In genomic region chr17:42679492-42680330, GRCh38 we compare ENCODE assay signal across 1 cellular context.
TF ChIP-seq lines count a peak whose summit lies in the region.

No MANE protein-coding gene starts in this region.

TF ChIP-seq in HepG2, 621 proteins besides CTCF, POLR2A, EP300 and RAD21 (continues in another document):
- TF ChIP-seq ZHX1 (CRISPR knock-in tag; IDR thresholded peaks at IDR 0.05; ENCODE audit: low read depth) (peak; percentile 79; the same call in 1 of the 2 replicates), ZNF883 (CRISPR knock-in tag; IDR thresholded peaks at IDR 0.05; ENCODE audit: not compliant biosample characterization) (no peak), ZNF432 (CRISPR knock-in tag; IDR thresholded peaks at IDR 0.05; ENCODE audit: borderline replicate concordance) (no peak), HNF1B (CRISPR knock-in tag; IDR thresholded peaks at IDR 0.05) (no peak), WIZ (CRISPR knock-in tag; IDR thresholded peaks at IDR 0.05) (0 out of 2 replicates have a peak, but pooled peaks have one; percentile 49), ZNF768 (CRISPR knock-in tag; IDR thresholded peaks at IDR 0.05) (peak; percentile 30; the same call in 1 of the 2 replicates), PPARG (CRISPR knock-in tag; conservative IDR thresholded peaks at IDR 0.05) (no peak), NR2C2 (CRISPR knock-in tag; IDR thresholded peaks at IDR 0.05; ENCODE audit: borderline replicate concordance) (no peak), ZNF589 (CRISPR knock-in tag; conservative IDR thresholded peaks at IDR 0.05) (no peak), HNRNPH1 (optimal IDR thresholded peaks at IDR 0.05; ENCODE audit: low read depth, low read length) (no peak), KDM2A (CRISPR knock-in tag; IDR thresholded peaks at IDR 0.05; ENCODE audit: borderline replicate concordance, low read depth) (0 out of 2 replicates have a peak, but pooled peaks have one; percentile 5), SP140L (CRISPR knock-in tag; IDR thresholded peaks at IDR 0.05; ENCODE audit: borderline replicate concordance) (no peak), BRCA1 (CRISPR knock-in tag; IDR thresholded peaks at IDR 0.05) (no peak), TEAD3 (CRISPR knock-in tag; optimal IDR thresholded peaks at IDR 0.05; ENCODE audit: borderline replicate concordance) (peak; percentile 22), ZBTB1 (CRISPR knock-in tag; IDR thresholded peaks at IDR 0.05; ENCODE audit: borderline replicate concordance) (no peak), ARHGAP35 (CRISPR knock-in tag; IDR thresholded peaks at IDR 0.05; ENCODE audit: borderline replicate concordance) (no peak), ZSCAN25 (CRISPR knock-in tag; IDR thresholded peaks at IDR 0.05) (no peak), ZNF101 (CRISPR knock-in tag; IDR thresholded peaks at IDR 0.05; ENCODE audit: borderline replicate concordance, low read depth) (no peak), SPEN (CRISPR knock-in tag; IDR thresholded peaks at IDR 0.05; ENCODE audit: low read depth) (no peak), ZBTB38 (CRISPR knock-in tag; IDR thresholded peaks at IDR 0.05) (peak; percentile 100), MTA1 (CRISPR knock-in tag; IDR thresholded peaks at IDR 0.05; ENCODE audit: borderline replicate concordance) (0 out of 2 replicates have a peak, but pooled peaks have one; percentile 1), SIX4 (CRISPR knock-in tag; IDR thresholded peaks at IDR 0.05) (no peak), HIVEP1 (CRISPR knock-in tag; IDR thresholded peaks at IDR 0.05) (no peak), ZNF570 (CRISPR knock-in tag; IDR thresholded peaks at IDR 0.05; ENCODE audit: borderline replicate concordance) (no peak), SETDB1 (CRISPR knock-in tag; IDR thresholded peaks at IDR 0.05; ENCODE audit: borderline replicate concordance) (no peak), ZFP90 (CRISPR knock-in tag; IDR thresholded peaks at IDR 0.05; ENCODE audit: borderline replicate concordance) (no peak), CHCHD3 (CRISPR knock-in tag; IDR thresholded peaks at IDR 0.05) (no peak), ZNF710 (CRISPR knock-in tag; IDR thresholded peaks at IDR 0.05; ENCODE audit: borderline replicate concordance) (no peak), SIX1 (CRISPR knock-in tag; IDR thresholded peaks at IDR 0.05; ENCODE audit: borderline replicate concordance) (no peak), RXRB (CRISPR knock-in tag; IDR thresholded peaks at IDR 0.05; ENCODE audit: borderline replicate concordance) (no peak), ZGPAT (CRISPR knock-in tag; IDR thresholded peaks at IDR 0.05) (no peak), ZMAT3 (CRISPR knock-in tag; conservative IDR thresholded peaks at IDR 0.05) (no peak), CEBPZ (IDR thresholded peaks at IDR 0.05; ENCODE audit: low read length) (no peak), FOXA3 (CRISPR knock-in tag; IDR thresholded peaks at IDR 0.05) (no peak), ZNF441 (CRISPR knock-in tag; IDR thresholded peaks at IDR 0.05; ENCODE audit: borderline replicate concordance) (no peak), ZNF577 (CRISPR knock-in tag; IDR thresholded peaks at IDR 0.05; ENCODE audit: borderline replicate concordance, low read depth) (no peak), RBFOX2 (IDR thresholded peaks at IDR 0.05; ENCODE audit: low read depth, low read length) (0 out of 2 replicates have a peak, but pooled peaks have one; percentile 29), CENPBD1 (CRISPR knock-in tag; IDR thresholded peaks at IDR 0.05; ENCODE audit: borderline replicate concordance, low read depth) (no peak), DBP (CRISPR knock-in tag; IDR thresholded peaks at IDR 0.05; ENCODE audit: not compliant biosample characterization) (no peak), AGO2 (optimal IDR thresholded peaks at IDR 0.05; ENCODE audit: low read depth, low read length) (peak; percentile 30), EHMT2 (IDR thresholded peaks at IDR 0.05; ENCODE audit: borderline replicate concordance, low read depth, low read length) (no peak), ZNF687 (CRISPR knock-in tag; IDR thresholded peaks at IDR 0.05) (peak; percentile 43; the same call in 1 of the 2 replicates), PRPF4 (IDR thresholded peaks at IDR 0.05; ENCODE audit: low read depth, low read length, poor library complexity, severe bottlenecking) (peak; percentile 54), ELF4 (CRISPR knock-in tag; IDR thresholded peaks at IDR 0.05; ENCODE audit: borderline replicate concordance) (no peak), ZNF746 (CRISPR knock-in tag; IDR thresholded peaks at IDR 0.05) (no peak), GPN1 (CRISPR knock-in tag; IDR thresholded peaks at IDR 0.05; ENCODE audit: borderline replicate concordance) (no peak), HOXA3 (CRISPR knock-in tag; IDR thresholded peaks at IDR 0.05) (peak; percentile 70), NCOA5 (CRISPR knock-in tag; IDR thresholded peaks at IDR 0.05) (no peak), DNMT1 (CRISPR knock-in tag; IDR thresholded peaks at IDR 0.05) (peak; percentile 22; the same call in 1 of the 2 replicates)
